8 cellular contexts compared by ENCODE assay signal in the genomic region with DNA sequence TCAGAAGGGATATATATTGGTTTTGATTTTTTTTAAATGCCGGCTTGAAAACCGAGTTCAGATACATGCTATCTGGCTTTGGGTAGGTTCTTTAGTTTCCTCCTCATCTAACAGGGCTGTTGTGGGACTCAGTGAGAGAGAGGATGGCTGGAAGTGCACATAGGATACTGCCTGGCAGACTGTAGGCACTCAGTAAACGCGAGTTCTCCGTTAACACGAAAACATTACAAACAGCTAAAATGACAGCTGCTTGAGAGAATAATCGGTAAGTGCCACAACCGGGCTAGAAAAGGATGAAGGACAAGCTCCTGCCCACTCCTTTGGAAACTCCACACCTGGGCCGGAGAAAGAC. TPM values are rescaled to one million over a fixed set of nuclear protein-coding genes. Genes with fewer than 3 reads are reported as not detected.
A peak's percentile ranks its signal among the peaks of the same experiment; 100 is the strongest.
DNase-seq lines count a peak whose midpoint lies in the region; ATAC-seq, FAIRE-seq and TF ChIP-seq lines count a peak whose summit lies in the region.

No MANE protein-coding gene starts in this region.

- H3K36me3 Mint-ChIP-seq in T-helper 2 cell treated with Interferon-gamma antibody and Interleukin-4, amounts not matched to agents 5 μg/mL and 100 μg/mL, for 36 hours (ENCODE audit: low read depth), result peaks cover 23% of the 10 kb centered on the region
- peaks cover 4% of the 10 kb centered on the region for H3K36me3 Mint-ChIP-seq in progenitor cell of endocrine pancreas (ENCODE audit: insufficient read depth)

- peaks cover 2% of the 10 kb centered on the region for H3K27me3 Mint-ChIP-seq in T-helper 2 cell treated with Interferon-gamma antibody and Interleukin-4, amounts not matched to agents 5 μg/mL and 100 μg/mL, for 36 hours (ENCODE audit: low read depth)
- no peaks in the 10 kb centered on the region for H3K27me3 Mint-ChIP-seq in progenitor cell of endocrine pancreas

- peak overlapping the region; percentile 96 for H3K27ac Mint-ChIP-seq in T-helper 2 cell treated with Interferon-gamma antibody and Interleukin-4, amounts not matched to agents 5 μg/mL and 100 μg/mL, for 36 hours
- H3K27ac Mint-ChIP-seq in progenitor cell of endocrine pancreas, result peak overlapping the region; percentile 98

- peak overlapping the region; percentile 99 for H3K4me3 ChIP-seq in fibroblast of the aortic adventitia (ENCODE audit: low read depth, low read length)

- DNase-seq in T-helper 2 cell treated with Interferon-gamma antibody and Interleukin-4, amounts not matched to agents 5 μg/mL and 100 μg/mL, for 36 hours (ENCODE audit: low spot score), result no peak
- no peak for DNase-seq in T-helper 2 cell
- DNase-seq in SW480 (ENCODE audit: low spot score), result peak; percentile 26
- DNase-seq in fibroblast of the aortic adventitia (ENCODE audit: low read depth), result peak; percentile 34
- DNase-seq in progenitor cell of endocrine pancreas (ENCODE audit: low spot score, unreplicated experiment), result no peak
- DNase-seq in stimulated activated CD4-positive, alpha-beta T cell treated with anti-CD3 and anti-CD28 coated beads, Interleukin-4, amount 100 ng/mL, for 1 hour, result no peak
- DNase-seq in GM12892 (ENCODE audit: insufficient read length), result no peak

- no peak for TF ChIP-seq POLR2A in GM12892 (IDR thresholded peaks at IDR 0.05; ENCODE audit: low read depth, low read length)

- H3K4me1 Mint-ChIP-seq in T-helper 2 cell treated with Interferon-gamma antibody and Interleukin-4, amounts not matched to agents 5 μg/mL and 100 μg/mL, for 36 hours (ENCODE audit: low read depth), result peaks cover 31% of the 10 kb centered on the region
- H3K4me1 Mint-ChIP-seq in progenitor cell of endocrine pancreas (ENCODE audit: low read depth), result peaks cover 21% of the 10 kb centered on the region

- no peak for FAIRE-seq in GM12892 (lab: Jason Lieb, UNC)

- TF ChIP-seq CTCF in fibroblast of the aortic adventitia (IDR thresholded peaks at IDR 0.05; ENCODE audit: insufficient read depth, low read length), result no peak
- no peak for TF ChIP-seq CTCF in progenitor cell of endocrine pancreas (IDR thresholded peaks at IDR 0.05; ENCODE audit: unreplicated experiment)

- H3K4me3 Mint-ChIP-seq in T-helper 2 cell treated with Interferon-gamma antibody and Interleukin-4, amounts not matched to agents 5 μg/mL and 100 μg/mL, for 36 hours, result peak overlapping the region; percentile 92
- peak overlapping the region; percentile 95 for H3K4me3 Mint-ChIP-seq in progenitor cell of endocrine pancreas (ENCODE audit: low read depth)

- H3K9me3 Mint-ChIP-seq in T-helper 2 cell treated with Interferon-gamma antibody and Interleukin-4, amounts not matched to agents 5 μg/mL and 100 μg/mL, for 36 hours, result no peaks in the 10 kb centered on the region
- H3K9me3 Mint-ChIP-seq in progenitor cell of endocrine pancreas (ENCODE audit: low read depth), result no peaks in the 10 kb centered on the region

- peak; percentile 20 for ATAC-seq in HG02973 (IDR thresholded peaks at IDR 0.05; ENCODE audit: unreplicated experiment)

RNA-seq across cellular contexts. Expression of a gene that starts 0.4 kb away (rescaled TPM):
- total RNA-seq in fibroblast of the aortic adventitia (ENCODE audit: low replicate concordance) (14.5 and 28.0 TPM in 2 replicates), progenitor cell of endocrine pancreas (10.8 and 12.2 TPM in 2 replicates)
- 4.6 TPM for polyA plus RNA-seq in GM12892 (2012; ENCODE audit: missing spikeins)

RNA-seq across cellular contexts. Expression of a gene that starts 0.5 kb away (rescaled TPM):
- 7.2 and 43.5 TPM in 2 replicates for total RNA-seq in fibroblast of the aortic adventitia (ENCODE audit: low replicate concordance)
- total RNA-seq in progenitor cell of endocrine pancreas, result 179 and 194 TPM in 2 replicates
- polyA plus RNA-seq in GM12892 (2012; ENCODE audit: missing spikeins), result 129 TPM

RNA-seq across cellular contexts. Expression of a gene that starts 40.2 kb away (rescaled TPM):
- total RNA-seq in fibroblast of the aortic adventitia (ENCODE audit: low replicate concordance), result 2.9 and 5.2 TPM in 2 replicates
- 11.2 and 12.6 TPM in 2 replicates for total RNA-seq in progenitor cell of endocrine pancreas
- polyA plus RNA-seq in GM12892 (2012; ENCODE audit: missing spikeins), result 8.6 TPM

Comparison
In these comparisons a context has a peak if more than half of its experiments do, and no peak if none do; other contexts are left out.
1. DNase-seq: peak in SW480 (single experiment) and fibroblast of the aortic adventitia (single experiment); none in T-helper 2 cell treated with Interferon-gamma antibody and Interleukin-4, amounts not matched to agents 5 μg/mL and 100 μg/mL, for 36 hours (single experiment), T-helper 2 cell (0 of 5), progenitor cell of endocrine pancreas (single experiment), stimulated activated CD4-positive, alpha-beta T cell treated with anti-CD3 and anti-CD28 coated beads, Interleukin-4, amount 100 ng/mL, for 1 hour (single experiment) and GM12892 (single experiment).